8 cellular contexts compared by ENCODE assay signal in genomic region chr1:8510041-8510823, GRCh38.
DNase-seq lines count a peak whose midpoint lies in the region; ATAC-seq, FAIRE-seq and TF ChIP-seq lines count a peak whose summit lies in the region.

No MANE protein-coding gene starts in this region.

- H3K27ac Mint-ChIP-seq in stimulated activated naive CD8-positive, alpha-beta T cell treated with anti-CD3 and anti-CD28 coated beads, Interleukin-15, amount 100 ng/mL, for 72 hours, result peak overlapping the region; percentile 77 to 98

- no peaks in the 10 kb centered on the region for H3K9me3 Mint-ChIP-seq in stimulated activated naive CD8-positive, alpha-beta T cell treated with anti-CD3 and anti-CD28 coated beads, Interleukin-15, amount 100 ng/mL, for 72 hours

- BruUV-seq in OCI-LY7 (replicated peaks; lab: Mats Ljungman, UMichigan), result no TSS peak

- H3K27ac ChIP-seq in AG04450 (ENCODE audit: low read depth, low read length), result peak overlapping the region; percentile 88
- peak overlapping the region; percentile 88 for H3K27ac ChIP-seq in OCI-LY7 (ENCODE audit: low read depth, low read length, poor library complexity, severe bottlenecking)

- peaks cover 84% of the 10 kb centered on the region for H3K79me2 ChIP-seq in OCI-LY7 (ENCODE audit: insufficient read depth, low read depth, low read length)

- no peak for TF ChIP-seq CTCF in AG04450 (IDR thresholded peaks at IDR 0.05; ENCODE audit: low read depth, low read length)
- TF ChIP-seq CTCF in OCI-LY7 (conservative IDR thresholded peaks at IDR 0.05; ENCODE audit: low read length), result no peak
- TF ChIP-seq CTCF in cardiac fibroblast (IDR thresholded peaks at IDR 0.05; ENCODE audit: low read depth, low read length), result no peak

- no peaks in the 10 kb centered on the region for H3K9me2 ChIP-seq in OCI-LY7 (ENCODE audit: insufficient read depth, low read length)

- H4K20me1 ChIP-seq in OCI-LY7 (ENCODE audit: insufficient read depth, low read length), result no peaks in the 10 kb centered on the region

- H3K4me3 ChIP-seq in AG04450 (ENCODE audit: low read depth, low read length), result peak overlapping the region; percentile 39
- peak overlapping the region; percentile 53 for H3K4me3 ChIP-seq in OCI-LY7 (ENCODE audit: low read depth, low read length, poor library complexity, severe bottlenecking)
- H3K4me3 ChIP-seq in cardiac fibroblast (replicated peaks in 1 of 2; ENCODE audit: low read depth in 2 of 2, low read length in 2 of 2), result peak overlapping the region; percentile 11 to 21

- H3K4me2 ChIP-seq in OCI-LY7 (ENCODE audit: low read length), result peak overlapping the region; percentile 94

- H3K9me3 ChIP-seq in AG04450 (ENCODE audit: control insufficient read depth, insufficient read depth, low read length) (no peaks in the 10 kb centered on the region), OCI-LY7 (ENCODE audit: low read length) (no peaks in the 10 kb centered on the region)

- FAIRE-seq in RCC 7860 (lab: Jason Lieb, UNC), result no peak

- H2AFZ ChIP-seq in OCI-LY7 (ENCODE audit: low read length), result peak overlapping the region; percentile 3; the same call in 1 of the 2 replicates

- peak; percentile 65 for ATAC-seq in stimulated activated naive CD8-positive, alpha-beta T cell treated with anti-CD3 and anti-CD28 coated beads, Interleukin-15, amount 100 ng/mL, for 72 hours

- DNase-seq in AG04450 (ENCODE audit: low read depth, low spot score), result peak; percentile 67
- peak; percentile 68 for DNase-seq in OCI-LY7 (ENCODE audit: low spot score)
- DNase-seq in cardiac fibroblast (ENCODE audit: low read depth in 2 of 2), result peak; percentile 77 to 81
- peak; percentile 40 for DNase-seq in midbrain (lab: John Stamatoyannopoulos, UW)
- DNase-seq in stimulated activated naive CD8-positive, alpha-beta T cell treated with anti-CD3 and anti-CD28 coated beads, Interleukin-15, amount 100 ng/mL, for 72 hours, result no peak
- no peak for DNase-seq in RCC 7860 (ENCODE audit: low spot score)
- no peak for DNase-seq in occipital lobe (lab: John Stamatoyannopoulos, UW)
- no peak for DNase-seq in DMS153 treated with DMSO at 0.1 percent for 48 hours (lab: John Stamatoyannopoulos, UW; ENCODE audit: unreplicated experiment)

- CTCF ChIA-PET in AG04450 (lab: Charles Lee) (interaction anchor here (1.0 to 2.8 kb wide), 4 partner anchors 51 to 216 kb away, joined by 3 to 13 read pairs (median 3); no protein-coding TSS in a partner anchor), OCI-LY7 (lab: Charles Lee; ENCODE audit: unreplicated experiment) (interaction anchor here (0.5 to 1.4 kb wide), 2 partner anchors 23 to 280 kb away, joined by 3 to 4 read pairs; no protein-coding TSS in a partner anchor)

- H3K27me3 ChIP-seq in AG04450 (ENCODE audit: control insufficient read depth, insufficient read depth, low read length), result no peaks in the 10 kb centered on the region

- peaks cover 45% of the 10 kb centered on the region for H3K4me1 Mint-ChIP-seq in stimulated activated naive CD8-positive, alpha-beta T cell treated with anti-CD3 and anti-CD28 coated beads, Interleukin-15, amount 100 ng/mL, for 72 hours

- peaks cover 47% of the 10 kb centered on the region for H3K36me3 ChIP-seq in OCI-LY7 (ENCODE audit: insufficient read depth, low read length)

- H3K4me1 ChIP-seq in OCI-LY7 (ENCODE audit: insufficient read depth, low read length, poor library complexity, severe bottlenecking), result peaks cover 84% of the 10 kb centered on the region

- no peaks in the 10 kb centered on the region for H3K27me3 Mint-ChIP-seq in stimulated activated naive CD8-positive, alpha-beta T cell treated with anti-CD3 and anti-CD28 coated beads, Interleukin-15, amount 100 ng/mL, for 72 hours

- intact Hi-C loops in OCI-LY7 (cut with micrococcal nuclease; ENCODE audit: unreplicated experiment), result no loop called here

- POLR2A ChIA-PET in AG04450 (lab: Yijun Ruan, JAX) (interaction anchor here (0.7 to 1.6 kb wide), 4 partner anchors 11 to 67 kb away, joined by 3 to 5 read pairs (median 3); no protein-coding TSS in a partner anchor), OCI-LY7 (lab: Charles Lee) (interaction anchor here (0.6 to 3.1 kb wide), 16 partner anchors 11 to 554 kb away, joined by 3 to 40 read pairs (median 4); no protein-coding TSS in a partner anchor)

- peak overlapping the region; percentile 66 to 82 for H3K4me3 Mint-ChIP-seq in stimulated activated naive CD8-positive, alpha-beta T cell treated with anti-CD3 and anti-CD28 coated beads, Interleukin-15, amount 100 ng/mL, for 72 hours

Comparison
In these comparisons a context has a peak if more than half of its experiments do, and no peak if none do; other contexts are left out.
1. DNase-seq: peak in AG04450 (single experiment), OCI-LY7 (single experiment), cardiac fibroblast (2 of 2) and midbrain (single experiment); none in stimulated activated naive CD8-positive, alpha-beta T cell treated with anti-CD3 and anti-CD28 coated beads, Interleukin-15, amount 100 ng/mL, for 72 hours (0 of 2), RCC 7860 (single experiment), occipital lobe (single experiment) and DMS153 treated with DMSO at 0.1 percent for 48 hours (single experiment).
2. Peak in every context shown above with its lines, with median percentiles within 50 percentile points of each other: H3K4me3 ChIP-seq.